Comparison of ENCODE assay signal across 8 cellular contexts in the genomic region with DNA sequence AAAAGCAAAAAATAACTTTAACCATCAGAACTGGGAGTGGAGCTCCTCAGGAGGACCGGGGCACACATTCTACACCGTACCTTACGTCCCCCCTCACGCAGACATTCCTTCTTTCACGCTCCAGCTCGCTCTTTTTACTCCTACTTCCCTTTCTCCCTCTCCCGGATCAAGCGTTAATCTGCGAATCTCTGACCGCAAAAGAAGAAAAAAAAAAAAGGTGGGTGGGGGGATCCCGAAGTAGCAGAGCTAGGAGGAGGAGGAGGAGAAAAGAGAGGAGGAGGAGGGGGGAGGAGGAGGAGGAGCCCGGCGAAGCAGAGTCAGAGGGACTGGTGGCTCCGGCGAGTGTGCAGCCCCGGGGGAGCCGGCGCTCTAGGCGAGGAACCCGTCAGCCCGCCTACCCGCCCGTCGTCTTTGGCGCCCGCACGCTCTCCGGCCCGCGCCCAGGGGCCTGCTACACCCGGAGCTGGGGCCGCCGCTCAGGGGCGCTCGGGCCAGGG. TPM values are rescaled to one million over a fixed set of nuclear protein-coding genes. Genes with fewer than 3 reads are reported as not detected.
A peak's percentile ranks its signal among the peaks of the same experiment; 100 is the strongest.
DNase-seq lines count a peak whose midpoint lies in the region; ATAC-seq and TF ChIP-seq lines count a peak whose summit lies in the region.

A gene (plus strand): TSS at position 320 of the 497 bp plus-strand sequence.

- H3K27ac ChIP-seq in muscle layer of colon (ENCODE audit: low read depth, low read length) (peak within 1 kb of the TSS; percentile 23), tibial nerve (peak within 1 kb of the TSS in 3 of 4 donors; percentile 56 to 86 (median 60))

- WGBS in tibial nerve, 2 donors = 1 to 29% methylated on average over 19 to 35 of the region's 35 CpGs

- peak within 1 kb of the TSS; percentile 42 to 47 for H3K4me3 ChIP-seq in muscle layer of colon (ENCODE audit: low read depth in 1 of 2, low read length in 2 of 2)
- H3K4me3 ChIP-seq in tibial nerve = peak within 1 kb of the TSS; percentile 22 to 64 (median 31)

- TF ChIP-seq EP300 in tibial nerve (IDR thresholded peaks at IDR 0.05) = no peak

- DNase-seq in ELR (ENCODE audit: low read depth) (peak; percentile 26), OCI-M1 (lab: John Stamatoyannopoulos, UW) (peak; percentile 27), ecto neural progenitor cell (ENCODE audit: low spot score) (peak; percentile 67), tibial nerve (ENCODE audit: low spot score in 2 of 2) (no peak), NCI-H187 (lab: John Stamatoyannopoulos, UW) (no peak)

- ATAC-seq in GM19395 (IDR thresholded peaks at IDR 0.05; ENCODE audit: unreplicated experiment) (no peak), HG02678 (IDR thresholded peaks at IDR 0.05; ENCODE audit: unreplicated experiment) (no peak)

- H3K36me3 ChIP-seq in muscle layer of colon (ENCODE audit: insufficient read depth, low read length) (no peaks in the 10 kb centered on the region), tibial nerve (no peaks in the 10 kb centered on the region)

- no peak within 1 kb of the TSS for H3K9ac ChIP-seq in muscle layer of colon (ENCODE audit: low read length)

- peaks cover 0 to 26% of the 10 kb centered on the region in 2 donors for H3K27me3 ChIP-seq in muscle layer of colon (ENCODE audit: control insufficient read depth in 1 of 2, insufficient read depth in 2 of 2, low read length in 2 of 2)
- H3K27me3 ChIP-seq in tibial nerve = peaks cover 0 to 51% of the 10 kb centered on the region in 2 donors

- H3K4me1 ChIP-seq in muscle layer of colon (ENCODE audit: insufficient read depth, low read length) = no peaks in the 10 kb centered on the region
- peaks cover 0 to 10% (median 0%) of the 10 kb centered on the region in 4 donors for H3K4me1 ChIP-seq in tibial nerve

- TF ChIP-seq CTCF in tibial nerve (IDR thresholded peaks at IDR 0.05) = no peak

- H3K9me3 ChIP-seq in muscle layer of colon (ENCODE audit: low read length) (no peaks in the 10 kb centered on the region), tibial nerve (no peaks in the 10 kb centered on the region)

- TF ChIP-seq POLR2A in tibial nerve (IDR thresholded peaks at IDR 0.05) = no peak

RNA-seq across cellular contexts. Expression of the gene that starts here (rescaled TPM):
- total RNA-seq in tibial nerve = 10 to 100 TPM; 16.2 to 26.5 (median 23.0) TPM

Comparison
In these comparisons a context has a peak if more than half of its experiments do, and no peak if none do; other contexts are left out.
1. DNase-seq: peak in ELR (single experiment), OCI-M1 (single experiment) and ecto neural progenitor cell (single experiment); none in tibial nerve (0 of 2) and NCI-H187 (0 of 2).